In the genomic region with DNA sequence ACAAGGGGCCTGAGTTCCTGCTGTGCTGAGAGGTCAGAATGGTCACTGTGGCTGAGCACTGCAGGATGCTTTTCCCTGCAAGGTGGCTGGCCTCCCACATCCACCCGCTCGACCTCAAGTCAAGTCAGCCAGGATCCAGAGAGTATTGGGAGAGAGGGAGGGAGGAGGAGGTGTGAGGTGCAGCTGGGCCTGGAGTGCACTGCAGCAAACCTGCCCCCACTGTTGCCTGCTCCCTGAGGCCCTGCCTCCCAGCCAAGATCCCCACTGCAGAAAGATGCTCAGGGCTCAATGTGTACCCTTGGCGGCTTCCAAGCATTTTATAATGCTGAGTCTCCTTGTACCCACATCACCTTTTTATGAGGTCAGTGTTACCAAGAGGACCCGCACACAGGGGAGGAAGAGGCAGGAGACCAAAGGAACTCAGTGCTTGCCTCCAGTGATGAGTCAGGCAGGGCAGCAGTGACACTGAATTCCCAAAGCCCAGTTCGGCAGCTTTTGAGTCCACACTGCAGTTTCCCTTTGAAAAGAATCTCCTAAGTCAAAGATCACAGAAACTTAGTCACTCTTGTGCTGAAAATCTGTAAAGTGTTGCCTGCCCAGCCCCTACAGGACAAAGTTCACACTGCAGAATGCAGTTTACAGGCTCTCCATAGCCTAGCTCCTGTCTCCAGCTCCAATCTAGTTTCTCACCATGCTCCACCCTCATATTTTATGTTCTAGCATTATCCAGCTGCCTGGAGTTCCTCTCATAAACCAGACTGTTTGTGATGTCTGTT, we compare ENCODE assay signal across 8 cellular contexts. TPM values are rescaled to one million over a fixed set of nuclear protein-coding genes. Genes with fewer than 3 reads are reported as not detected.
DNase-seq lines count a peak whose midpoint lies in the region; ATAC-seq and TF ChIP-seq lines count a peak whose summit lies in the region.

No MANE protein-coding gene starts in this region.

- H3K36me3 ChIP-seq in OCI-LY3 (replicated peaks; ENCODE audit: low read depth, low read length) (no peaks in the 10 kb centered on the region), body of pancreas (replicated peaks in 1 of 2; ENCODE audit: insufficient read depth in 1 of 2, low read depth in 2 of 2) (no peaks in the 10 kb centered on the region), mucosa of descending colon (ENCODE audit: low read depth) (no peaks in the 10 kb centered on the region)

- H3K9ac ChIP-seq in OCI-LY3 (ENCODE audit: low read length): peak overlapping the region; percentile 2; the same call in 1 of the 2 replicates

- H3K36me3 Mint-ChIP-seq in activated CD8-positive, alpha-beta memory T cell treated with anti-CD3 and anti-CD28 coated beads, Interleukin-2, amount 10 ng/mL, durations not matched to agents 7 days and 5 days: peaks cover 38% of the 10 kb centered on the region

- H2AFZ ChIP-seq in OCI-LY3 (ENCODE audit: low read depth, low read length): no peak overlapping the region

- H4K20me1 ChIP-seq in OCI-LY3 (ENCODE audit: insufficient read depth, low read length): no peaks in the 10 kb centered on the region

- peak overlapping the region; percentile 69 for H3K4me3 Mint-ChIP-seq in activated CD8-positive, alpha-beta memory T cell treated with anti-CD3 and anti-CD28 coated beads, Interleukin-2, amount 10 ng/mL, durations not matched to agents 7 days and 5 days

- no peak for ATAC-seq in activated CD8-positive, alpha-beta memory T cell treated with anti-CD3 and anti-CD28 coated beads, Interleukin-2, amount 10 ng/mL, durations not matched to agents 7 days and 5 days
- no peak for ATAC-seq in body of pancreas
- ATAC-seq in mucosa of descending colon: peak; percentile 74
- no peak for ATAC-seq in GM21576 (IDR thresholded peaks at IDR 0.05; ENCODE audit: unreplicated experiment)
- no peak for ATAC-seq in HG03378 (IDR thresholded peaks at IDR 0.05; ENCODE audit: unreplicated experiment)
- ATAC-seq in left cardiac atrium: no peak

- CTCF ChIA-PET in activated CD8-positive, alpha-beta memory T cell treated with anti-CD3 and anti-CD28 coated beads, Interleukin-2, amount 10 ng/mL, durations not matched to agents 7 days and 5 days (lab: Charles Lee): interaction anchor here (1.1 to 16.1 kb wide), 11 partner anchors 10 to 139 kb away, joined by 3 to 321 read pairs (median 6); a partner anchor contains a TSS

- no peak for TF ChIP-seq POLR2A in body of pancreas (IDR thresholded peaks at IDR 0.05)

- H3K4me2 ChIP-seq in OCI-LY3 (ENCODE audit: low read length): peak overlapping the region; percentile 57

- 50 to 59% methylated on average over 5 of the region's 5 CpGs for WGBS in body of pancreas, 2 donors

- TF ChIP-seq CTCF in OCI-LY3 (IDR thresholded peaks at IDR 0.05; ENCODE audit: low read depth, low read length) (peak; percentile 37), body of pancreas (IDR thresholded peaks at IDR 0.05) (peak in 6 of 7 experiments; percentile 13 to 36 (median 31)), mucosa of descending colon (IDR thresholded peaks at IDR 0.05) (peak; percentile 48)

- H3K4me1 ChIP-seq in OCI-LY3 (ENCODE audit: low read length): peaks cover 59% of the 10 kb centered on the region
- H3K4me1 ChIP-seq in body of pancreas: peaks cover 15% of the 10 kb centered on the region
- peaks cover 30% of the 10 kb centered on the region for H3K4me1 ChIP-seq in mucosa of descending colon (ENCODE audit: low read depth)

- DNase-seq in activated CD8-positive, alpha-beta memory T cell treated with anti-CD3 and anti-CD28 coated beads, Interleukin-2, amount 10 ng/mL, durations not matched to agents 7 days and 5 days: peak; percentile 71
- DNase-seq in activated CD8-positive, alpha-beta memory T cell treated with anti-CD3 and anti-CD28 coated beads for 24 hours: no peak
- no peak for DNase-seq in body of pancreas
- peak in 2 of 3 donors; percentile 55 to 85 for DNase-seq in mucosa of descending colon
- no peak for DNase-seq in left cardiac atrium

- H3K4me3 ChIP-seq in OCI-LY3 (ENCODE audit: low read length): peak overlapping the region; percentile 20; the same call in 1 of the 2 replicates
- H3K4me3 ChIP-seq in body of pancreas: no peak overlapping the region
- H3K4me3 ChIP-seq in mucosa of descending colon: no peak overlapping the region

- H3K27me3 ChIP-seq in OCI-LY3 (ENCODE audit: low read depth, low read length) (peaks cover 17% of the 10 kb centered on the region), body of pancreas (no peaks in the 10 kb centered on the region)

- intact Hi-C loops in body of pancreas (cut with DNase I): no loop called here
- intact Hi-C loops in mucosa of descending colon (cut with DNase I, micrococcal nuclease): no loop called here
- intact Hi-C loops in left cardiac atrium (cut with DNase I): loop anchor here in 1 of 2 donors (10.0 kb wide), 1 partner anchor 52 kb away; no protein-coding TSS in a partner anchor

- no peaks in the 10 kb centered on the region for H3K27me3 Mint-ChIP-seq in activated CD8-positive, alpha-beta memory T cell treated with anti-CD3 and anti-CD28 coated beads, Interleukin-2, amount 10 ng/mL, durations not matched to agents 7 days and 5 days

- H3K79me2 ChIP-seq in OCI-LY3 (ENCODE audit: low read length): no peaks in the 10 kb centered on the region

- H3K4me1 Mint-ChIP-seq in activated CD8-positive, alpha-beta memory T cell treated with anti-CD3 and anti-CD28 coated beads, Interleukin-2, amount 10 ng/mL, durations not matched to agents 7 days and 5 days: peaks cover 80% of the 10 kb centered on the region

- H3K9me3 ChIP-seq in OCI-LY3 (ENCODE audit: insufficient read depth, low read length) (no peaks in the 10 kb centered on the region), body of pancreas (no peaks in the 10 kb centered on the region), mucosa of descending colon (no peaks in the 10 kb centered on the region)

- no peaks in the 10 kb centered on the region for H3K9me3 Mint-ChIP-seq in activated CD8-positive, alpha-beta memory T cell treated with anti-CD3 and anti-CD28 coated beads, Interleukin-2, amount 10 ng/mL, durations not matched to agents 7 days and 5 days (ENCODE audit: low read depth)

- peak overlapping the region; percentile 92 for H3K27ac Mint-ChIP-seq in activated CD8-positive, alpha-beta memory T cell treated with anti-CD3 and anti-CD28 coated beads, Interleukin-2, amount 10 ng/mL, durations not matched to agents 7 days and 5 days

- H3K27ac ChIP-seq in OCI-LY3 (ENCODE audit: low read length) (no peak overlapping the region), body of pancreas (no peak overlapping the region)

RNA-seq across cellular contexts. Expression of a gene that starts 3.1 kb away (rescaled TPM):
- total RNA-seq in activated CD8-positive, alpha-beta memory T cell treated with anti-CD3 and anti-CD28 coated beads, Interleukin-2, amount 10 ng/mL, durations not matched to agents 7 days and 5 days: 10 to 100 TPM; 37.1 to 40.5 TPM
- total RNA-seq in body of pancreas (10 to 100 TPM in 1 of 2 donors, 1 to 10 TPM in 1; 8.6 to 13.7 TPM), mucosa of descending colon (10 to 100 TPM; 48.2 to 97.5 (median 70.9) TPM), left cardiac atrium (10 to 100 TPM; 13.4 to 19.8 TPM)

RNA-seq across cellular contexts. Expression of a gene that starts 26.0 kb away (rescaled TPM):
- total RNA-seq in activated CD8-positive, alpha-beta memory T cell treated with anti-CD3 and anti-CD28 coated beads, Interleukin-2, amount 10 ng/mL, durations not matched to agents 7 days and 5 days: 10 to 100 TPM; 23.9 to 45.9 TPM
- total RNA-seq in body of pancreas: 10 to 100 TPM; 22.7 to 23.9 TPM
- total RNA-seq in mucosa of descending colon: 10 to 100 TPM; 41.3 to 42.5 (median 41.4) TPM
- 10 to 100 TPM; 23.5 to 37.2 TPM for total RNA-seq in left cardiac atrium

RNA-seq across cellular contexts. Expression of a gene that starts 43.5 kb away (rescaled TPM):
- total RNA-seq in activated CD8-positive, alpha-beta memory T cell treated with anti-CD3 and anti-CD28 coated beads, Interleukin-2, amount 10 ng/mL, durations not matched to agents 7 days and 5 days: not detected
- not detected for total RNA-seq in body of pancreas
- total RNA-seq in mucosa of descending colon: not detected
- not detected for total RNA-seq in left cardiac atrium

Comparison
In these comparisons a context has a peak if more than half of its experiments do, and no peak if none do; other contexts are left out.
1. DNase-seq: peak in activated CD8-positive, alpha-beta memory T cell treated with anti-CD3 and anti-CD28 coated beads, Interleukin-2, amount 10 ng/mL, durations not matched to agents 7 days and 5 days (single experiment) and mucosa of descending colon (2 of 3); none in activated CD8-positive, alpha-beta memory T cell treated with anti-CD3 and anti-CD28 coated beads for 24 hours (single experiment), body of pancreas (0 of 4) and left cardiac atrium (single experiment).
2. Peak in every context shown above with its lines, with median percentiles within 50 percentile points of each other: CTCF ChIP-seq.